22 cellular contexts compared by ENCODE assay signal in genomic region chr10:43997330-43997729, GRCh38.
"Had no signal": no experiment of that assay in that cellular context is flagged by ENCODE, and none has a peak within 500 bp of the region (broad histone marks: within the 10 kb centered on the region; RNA-seq: fewer than 3 reads in every experiment).

No MANE protein-coding gene starts in this region.

- H3K9me3 ChIP-seq: mucosa of descending colon, ovary, sigmoid colon, thyroid gland, vagina had no signal

- H3K4me1 ChIP-seq: thyroid gland, vagina had no signal

- H3K27me3 ChIP-seq: gastroesophageal sphincter, ovary, sigmoid colon, stomach, thyroid gland, vagina had no signal

- DNase-seq: effector memory CD8-positive, alpha-beta T cell; erythroblast; foreskin fibroblast; hypothalamus; immature natural killer cell; mesenchymal stem cell; mucosa of descending colon; naive B cell; occipital lobe; sigmoid colon; stimulated activated CD4-positive, alpha-beta T cell treated with anti-CD3 and anti-CD28 coated beads, Interleukin-2, amount 100 ng/mL, for 24 hours; stimulated activated CD4-positive, alpha-beta T cell treated with anti-CD3 and anti-CD28 coated beads, Interleukin-4, amount 100 ng/mL, for 24 hours; stimulated activated naive CD4-positive, alpha-beta T cell treated with Interleukin-2 at 50 U/mL for 16 hours; stomach; thyroid gland; trophoblast cell had no signal

- ATAC-seq: effector memory CD8-positive, alpha-beta T cell; gastroesophageal sphincter; mucosa of descending colon; stimulated activated effector memory CD8-positive, alpha-beta T cell treated with anti-CD3 and anti-CD28 coated beads, Interleukin-12 subunit alpha, Interleukin-12 subunit beta, amount 100 ng/mL, for 72 hours had no signal

- H3K27ac ChIP-seq: coronary artery, gastroesophageal sphincter, ovary, sigmoid colon, stomach, thyroid gland, vagina had no signal

- H3K4me3 ChIP-seq: coronary artery, gastroesophageal sphincter, mucosa of descending colon, ovary, sigmoid colon, stomach, thyroid gland, vagina had no signal

- H3K36me3 ChIP-seq: gastroesophageal sphincter, ovary, sigmoid colon, stomach, thyroid gland, vagina had no signal

- FAIRE-seq: keratinocyte had no signal
